In the genomic region with DNA sequence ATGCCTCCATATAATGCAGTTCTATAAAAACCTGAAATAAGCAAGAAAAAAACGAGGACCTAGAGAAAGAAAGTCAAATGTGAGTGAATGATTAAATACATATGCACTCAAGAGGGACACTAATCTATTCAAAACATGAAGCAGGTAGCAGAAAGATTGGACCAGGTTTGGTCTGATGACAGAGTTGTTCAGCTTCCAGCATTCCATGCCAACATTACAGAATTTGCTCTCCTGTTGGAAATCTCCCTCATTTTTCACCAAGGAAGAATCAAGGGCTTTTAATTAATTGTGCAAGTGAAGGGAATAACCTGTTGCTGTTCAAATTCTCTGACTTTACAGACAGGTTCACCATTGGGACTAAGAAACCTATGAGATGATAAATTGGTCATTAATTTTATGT, we compare ENCODE assay signal across 25 cellular contexts.
"Had no signal": no experiment of that assay in that cellular context is flagged by ENCODE, and none has a peak within 500 bp of the region (broad histone marks: within the 10 kb centered on the region; RNA-seq: fewer than 3 reads in every experiment).

No MANE protein-coding gene starts in this region.

- H3K4me3 ChIP-seq: colonic mucosa, coronary artery, dorsolateral prefrontal cortex, esophagus muscularis mucosa, esophagus squamous epithelium, gastrocnemius medialis, gastroesophageal sphincter, heart left ventricle, heart right ventricle, hepatocyte had no signal

- H3K27ac ChIP-seq: colonic mucosa, coronary artery, dorsolateral prefrontal cortex, epithelial cell of prostate, esophagus muscularis mucosa, esophagus squamous epithelium, foreskin keratinocyte, gastrocnemius medialis, gastroesophageal sphincter, heart left ventricle, heart right ventricle, hepatocyte had no signal

- DNase-seq: colonic mucosa; cortex of kidney; dermis blood vessel endothelial cell; effector CD4-positive, alpha-beta T cell; effector CD8-positive, alpha-beta T cell; effector memory CD4-positive, alpha-beta T cell; effector memory CD8-positive, alpha-beta T cell; endodermal cell; erythroblast; esophagus squamous epithelium; foreskin fibroblast; foreskin keratinocyte; foreskin melanocyte; gastrocnemius medialis; glutamatergic neuron; head of caudate nucleus; heart left ventricle; heart right ventricle had no signal

- H3K36me3 ChIP-seq: colonic mucosa, esophagus muscularis mucosa, esophagus squamous epithelium, gastrocnemius medialis, gastroesophageal sphincter, heart left ventricle, heart right ventricle had no signal

- H3K4me1 ChIP-seq: colonic mucosa, esophagus muscularis mucosa, esophagus squamous epithelium, foreskin keratinocyte, gastrocnemius medialis, gastroesophageal sphincter, heart right ventricle had no signal

- H3K27me3 Mint-ChIP-seq: dendritic cell treated with granulocyte-macrophage colony-stimulating factor and Interleukin-4, amounts not matched to agents 40 ng/mL and 50 ng/mL, for 4 days had no signal

- H3K4me3 Mint-ChIP-seq: dendritic cell treated with granulocyte-macrophage colony-stimulating factor and Interleukin-4, amounts not matched to agents 40 ng/mL and 50 ng/mL, for 4 days; effector memory CD8-positive, alpha-beta T cell; endodermal cell had no signal

- H3K9me3 ChIP-seq: colonic mucosa, esophagus muscularis mucosa, gastrocnemius medialis had no signal

- H3K27ac Mint-ChIP-seq: dendritic cell treated with granulocyte-macrophage colony-stimulating factor and Interleukin-4, amounts not matched to agents 40 ng/mL and 50 ng/mL, for 4 days; effector memory CD8-positive, alpha-beta T cell; endodermal cell had no signal

- H3K27me3 ChIP-seq: colonic mucosa, esophagus muscularis mucosa, foreskin keratinocyte, gastrocnemius medialis, gastroesophageal sphincter, heart left ventricle, heart right ventricle, hepatocyte had no signal
